Comparison of ENCODE assay signal across 10 cellular contexts in the genomic region with DNA sequence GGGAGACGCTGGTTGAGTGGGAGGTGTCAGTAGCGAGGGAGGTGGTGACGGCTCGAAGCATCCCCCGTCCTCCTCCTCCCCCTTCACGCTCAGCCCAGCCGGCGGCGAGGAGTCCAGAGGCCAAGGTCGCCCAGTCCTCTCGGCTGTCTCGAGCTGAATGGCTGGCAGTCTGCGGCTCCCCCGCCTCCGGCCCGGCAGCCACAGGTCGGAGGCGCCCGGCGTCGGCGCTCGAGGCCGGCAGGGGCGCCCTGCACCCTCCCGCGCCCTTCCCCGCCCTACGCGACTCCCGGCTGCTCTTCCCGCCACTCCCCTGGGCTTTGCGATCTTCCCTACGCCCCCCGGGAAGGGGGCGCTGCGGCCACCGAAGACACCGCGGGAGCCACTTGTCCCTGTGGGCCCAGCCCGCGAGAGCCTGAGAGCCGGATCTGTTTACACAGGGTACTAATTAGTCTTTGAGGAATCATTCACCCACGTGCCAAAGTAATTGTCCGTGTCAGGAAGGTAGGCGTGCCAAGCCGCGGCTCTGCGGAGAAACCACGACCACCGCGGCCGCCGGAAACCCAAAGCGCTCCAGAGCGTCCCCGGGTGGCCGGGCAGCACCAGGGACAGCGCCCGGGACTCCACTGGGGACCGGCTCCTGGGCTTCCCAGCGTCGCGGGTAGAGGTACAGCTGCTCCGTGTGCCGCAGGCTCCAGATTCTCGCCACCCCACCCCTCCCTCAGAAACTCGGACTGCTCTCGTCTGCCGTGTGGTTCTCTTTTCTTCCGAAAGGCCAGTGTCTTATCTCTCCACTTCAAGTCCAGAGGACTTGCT. TPM values are rescaled to one million over a fixed set of nuclear protein-coding genes. Genes with fewer than 3 reads are reported as not detected.
DNase-seq lines count a peak whose midpoint lies in the region; ATAC-seq and TF ChIP-seq lines count a peak whose summit lies in the region.
"Had no signal": no experiment of that assay in that cellular context is flagged by ENCODE, and none has a peak within 500 bp of the region (broad histone marks: within the 10 kb centered on the region; RNA-seq: fewer than 3 reads in every experiment).

A gene (plus strand): TSS at position 133 of the 813 bp plus-strand sequence.

- peak within 1 kb of the TSS; percentile 81 to 92 (median 87) for H3K4me3 Mint-ChIP-seq in brain
- H3K4me3 Mint-ChIP-seq in nephron, result peak within 1 kb of the TSS; percentile 60 to 79 (median 72)

- H3K9me3 Mint-ChIP-seq in brain, result peaks cover 0 to 8% (median 0%) of the 10 kb centered on the region in 5 experiments
- H3K9me3 Mint-ChIP-seq in nephron, result peaks cover 3% of the 10 kb centered on the region

- ATAC-seq in esophagus mucosa, result no peak

- H3K27ac Mint-ChIP-seq in brain, result peak within 1 kb of the TSS in 3 of 5 experiments; percentile 28 to 63 (median 32)
- no peak within 1 kb of the TSS for H3K27ac Mint-ChIP-seq in nephron

- H3K4me1 Mint-ChIP-seq in brain (peaks cover 43% of the 10 kb centered on the region), nephron (peaks cover 12% of the 10 kb centered on the region)

- peak; percentile 36 for DNase-seq in NCI-H1694 treated with DMSO at 0.1 percent for 48 hours (lab: John Stamatoyannopoulos, UW)
- no peak for DNase-seq in NCI-H1694 (lab: John Stamatoyannopoulos, UW)
- peak; percentile 39 to 91 (median 88) for DNase-seq in NCI-H1417 (lab: John Stamatoyannopoulos, UW)
- no peak for DNase-seq in A172 (ENCODE audit: low spot score)
- no peak for DNase-seq in MV-4-11 (lab: John Stamatoyannopoulos, UW)

- TF ChIP-seq CTCF in brain (conservative IDR thresholded peaks at IDR 0.05) (peak in 1 of 2 experiments; percentile 62), nephron (IDR thresholded peaks at IDR 0.05; ENCODE audit: unreplicated experiment in 3 of 3) (peak in 1 of 3 experiments; percentile 12)

- H3K27me3 Mint-ChIP-seq in brain, result peaks cover 89% of the 10 kb centered on the region
- H3K27me3 Mint-ChIP-seq in nephron (ENCODE audit: low read depth), result peaks cover 100% of the 10 kb centered on the region

- H3K36me3 Mint-ChIP-seq in brain, result no peaks in the 10 kb centered on the region
- H3K36me3 Mint-ChIP-seq in nephron (ENCODE audit: low read depth), result no peaks in the 10 kb centered on the region

RNA-seq across cellular contexts. Expression of the gene that starts here (rescaled TPM):
- 5.5 TPM for polyA plus RNA-seq in brain (ENCODE audit: insufficient read depth, low read depth, low replicate concordance)
- total RNA-seq in A172 (2014; rRNA removed; shearing (Covaris generic)), result not detected in 2 replicates
- not detected for total RNA-seq in esophagus mucosa
- total RNA-seq: fibroblast of lung had no signal
- polyA plus RNA-seq: AG04450, fibroblast of lung had no signal

Comparison
In these comparisons a context has a peak if more than half of its experiments do, and no peak if none do; other contexts are left out.
1. DNase-seq: peak in NCI-H1694 treated with DMSO at 0.1 percent for 48 hours (single experiment) and NCI-H1417 (3 of 3); none in NCI-H1694 (single experiment), A172 (single experiment) and MV-4-11 (single experiment).
2. H3K27ac Mint-ChIP-seq: peak in brain (3 of 5); none in nephron (0 of 3).